ENCODE assay signal across 15 cellular contexts in genomic region chr14:100541621-100542560, GRCh38. TPM values are rescaled to one million over a fixed set of nuclear protein-coding genes. Genes with fewer than 3 reads are reported as not detected.
"Had no signal": no experiment of that assay in that cellular context is flagged by ENCODE, and none has a peak within 500 bp of the region (broad histone marks: within the 10 kb centered on the region; RNA-seq: fewer than 3 reads in every experiment).

No MANE protein-coding gene starts in this region.

- H3K9me3 ChIP-seq: ascending aorta, colonic mucosa, heart left ventricle, neutrophil had no signal

- H3K27ac ChIP-seq: ascending aorta, colonic mucosa, heart left ventricle, neutrophil had no signal

- H3K27me3 Mint-ChIP-seq: stimulated activated naive CD8-positive, alpha-beta T cell treated with anti-CD3 and anti-CD28 coated beads, Interleukin-15, Interleukin-2, amounts not matched to agents 100 ng/mL and 50 ng/mL, for 24 hours; T-helper 17 cell had no signal

- ATAC-seq: heart left ventricle, sciatic nerve, T-helper 17 cell had no signal

- DNase-seq: activated B cell treated with CpG ODN at 0.5 μM for 24 hours; activated CD4-positive, alpha-beta T cell treated with anti-CD3 and anti-CD28 coated beads, Interleukin-2, amount 50 U/mL, for 1 hour; activated effector memory CD4-positive, alpha-beta T cell treated with anti-CD3 and anti-CD28 coated beads, Interleukin-2, amount 50 U/mL, for 16 hours; colonic mucosa; effector CD4-positive, alpha-beta T cell; foreskin melanocyte; stimulated activated CD4-positive, alpha-beta T cell treated with anti-CD3 and anti-CD28 coated beads, Interleukin-12 subunit alpha, Interleukin-12 subunit beta, amount 100 ng/mL, for 4 hours; stimulated activated CD4-positive, alpha-beta T cell treated with anti-CD3 and anti-CD28 coated beads, Interleukin-2, amount 100 ng/mL, for 48 hours; T-helper 17 cell had no signal

- H3K4me3 Mint-ChIP-seq: activated B cell treated with CpG ODN at 0.5 μM for 24 hours; stimulated activated naive CD8-positive, alpha-beta T cell treated with anti-CD3 and anti-CD28 coated beads, Interleukin-15, Interleukin-2, amounts not matched to agents 100 ng/mL and 50 ng/mL, for 24 hours; T-helper 17 cell had no signal

- H3K36me3 ChIP-seq: ascending aorta, colonic mucosa, heart left ventricle had no signal

- H3K9me3 Mint-ChIP-seq: activated B cell treated with CpG ODN at 0.5 μM for 24 hours; stimulated activated naive CD8-positive, alpha-beta T cell treated with anti-CD3 and anti-CD28 coated beads, Interleukin-15, Interleukin-2, amounts not matched to agents 100 ng/mL and 50 ng/mL, for 24 hours had no signal

- H3K27me3 ChIP-seq: ascending aorta, colonic mucosa, neutrophil had no signal

- H3K4me3 ChIP-seq: ascending aorta, colonic mucosa, heart left ventricle had no signal

- H3K27ac Mint-ChIP-seq: activated B cell treated with CpG ODN at 0.5 μM for 24 hours; progenitor cell of endocrine pancreas; stimulated activated naive CD8-positive, alpha-beta T cell treated with anti-CD3 and anti-CD28 coated beads, Interleukin-15, Interleukin-2, amounts not matched to agents 100 ng/mL and 50 ng/mL, for 24 hours; T-helper 17 cell had no signal

RNA-seq across cellular contexts. Expression of gene BEGAIN, which starts 45.3 kb away (rescaled TPM):
- total RNA-seq: activated B cell treated with CpG ODN at 0.5 μM for 24 hours had no signal
